8 cellular contexts compared by ENCODE assay signal in genomic region chr11:86214710-86215109, GRCh38. TPM values are rescaled to one million over a fixed set of nuclear protein-coding genes. Genes with fewer than 3 reads are reported as not detected.
DNase-seq lines count a peak whose midpoint lies in the region; ATAC-seq and TF ChIP-seq lines count a peak whose summit lies in the region.

No MANE protein-coding gene starts in this region.

- ATAC-seq in GM21529 (IDR thresholded peaks at IDR 0.05; ENCODE audit: unreplicated experiment) (peak; percentile 46), HG02970 (IDR thresholded peaks at IDR 0.05; ENCODE audit: low FRiP score, unreplicated experiment) (no peak)

- no peak overlapping the region for H3K4me3 ChIP-seq in epithelial cell of esophagus (ENCODE audit: low read length)

- DNase-seq in Daoy (ENCODE audit: low read depth) (peak; percentile 11), MV-4-11 (lab: John Stamatoyannopoulos, UW) (peak; percentile 66), epithelial cell of esophagus (ENCODE audit: low read depth) (peak; percentile 82), NCI-H1092 (lab: John Stamatoyannopoulos, UW) (no peak), AG08396 (ENCODE audit: low spot score) (no peak), NCI-H446 treated with DMSO at 0.1 percent for 48 hours (lab: John Stamatoyannopoulos, UW) (no peak)

- peak; percentile 52 for TF ChIP-seq CTCF in epithelial cell of esophagus (IDR thresholded peaks at IDR 0.05; ENCODE audit: insufficient read depth, low read depth, low read length, missing control alignments)

RNA-seq across cellular contexts. Expression of gene EED, which starts 29.8 kb away (rescaled TPM):
- 27.7 and 33.1 TPM in 2 replicates for total RNA-seq in Daoy (2014; rRNA removed; shearing (Covaris generic))

Comparison
In these comparisons a context has a peak if more than half of its experiments do, and no peak if none do; other contexts are left out.
1. DNase-seq: peak in Daoy (single experiment), MV-4-11 (single experiment) and epithelial cell of esophagus (single experiment); none in NCI-H1092 (single experiment), AG08396 (single experiment) and NCI-H446 treated with DMSO at 0.1 percent for 48 hours (single experiment).